Comparison of ENCODE assay signal across 21 cellular contexts in the genomic region with DNA sequence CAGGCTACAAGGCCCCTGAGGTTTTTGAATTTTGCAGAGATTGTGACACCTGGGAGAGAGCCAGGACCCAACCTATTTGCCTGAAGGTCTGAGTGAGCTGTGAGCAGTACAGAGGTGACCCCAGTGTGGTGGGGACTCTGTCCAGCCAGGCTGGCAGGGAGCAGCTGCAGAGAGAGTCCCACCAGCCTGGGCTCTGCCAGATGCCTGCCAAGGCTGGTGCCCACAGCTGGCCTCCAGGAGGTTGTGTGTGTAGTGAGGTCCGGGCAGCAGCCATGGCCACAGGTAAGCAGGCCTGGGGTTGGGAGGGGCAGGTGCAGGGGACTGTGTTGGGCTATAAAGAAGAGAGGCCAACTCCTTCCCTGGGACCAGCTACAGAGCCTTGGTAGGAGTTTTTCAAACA.
A peak's percentile ranks its signal among the peaks of the same experiment; 100 is the strongest.
DNase-seq lines count a peak whose midpoint lies in the region; ATAC-seq, FAIRE-seq and TF ChIP-seq lines count a peak whose summit lies in the region.
"Had no signal": no experiment of that assay in that cellular context is flagged by ENCODE, and none has a peak within 500 bp of the region (broad histone marks: within the 10 kb centered on the region; RNA-seq: fewer than 3 reads in every experiment).

No MANE protein-coding gene starts in this region.

- H3K9me2 ChIP-seq in PC-3 (replicated peaks; ENCODE audit: low read length) = no peaks in the 10 kb centered on the region

- BruUV-seq in PC-3 (replicated peaks; lab: Mats Ljungman, UMichigan) (no TSS peak), A673 (replicated peaks; lab: Mats Ljungman, UMichigan) (no TSS peak)

- H3K9me3 ChIP-seq in PC-3 (ENCODE audit: low read length) (no peaks in the 10 kb centered on the region), kidney (ENCODE audit: control insufficient read depth in 1 of 2, low read length in 2 of 2) (no peaks in the 10 kb centered on the region), thyroid gland (no peaks in the 10 kb centered on the region), small intestine (ENCODE audit: control insufficient read depth, low read depth) (no peaks in the 10 kb centered on the region), A673 (ENCODE audit: low read depth, low read length, poor library complexity, severe bottlenecking) (no peaks in the 10 kb centered on the region)
- H3K9me3 ChIP-seq: neutrophil had no signal

- TF ChIP-seq CTCF in PC-3 (conservative IDR thresholded peaks at IDR 0.05; ENCODE audit: low read depth, low read length) = no peak
- TF ChIP-seq CTCF in kidney (IDR thresholded peaks at IDR 0.05; ENCODE audit: borderline replicate concordance, extremely low read depth, insufficient read depth) = no peak
- TF ChIP-seq CTCF in thyroid gland (IDR thresholded peaks at IDR 0.05) = no peak
- TF ChIP-seq CTCF in A673 (conservative IDR thresholded peaks at IDR 0.05; ENCODE audit: low read depth, low read length) = no peak
- no peak for TF ChIP-seq CTCF in coronary artery (IDR thresholded peaks at IDR 0.05)

- intact Hi-C loops in PC-3 (cut with micrococcal nuclease) (loop anchor here (10.0 kb wide), 1 partner anchor 81 kb away; no protein-coding TSS in a partner anchor), kidney (cut with DNase I) (no loop called here), thyroid gland (cut with DNase I) (loop anchor here (10.0 kb wide), 1 partner anchor 81 kb away; no protein-coding TSS in a partner anchor), A673 (cut with micrococcal nuclease; ENCODE audit: unreplicated experiment) (loop anchor here (5.0 to 10.0 kb wide), 2 partner anchors 341 to 408 kb away; no protein-coding TSS in a partner anchor)

- no peaks in the 10 kb centered on the region for H3K9me3 Mint-ChIP-seq in activated naive CD8-positive, alpha-beta T cell treated with anti-CD3 and anti-CD28 coated beads, Interleukin-2, amount 10 ng/mL, durations not matched to agents 7 days and 5 days
- no peaks in the 10 kb centered on the region for H3K9me3 Mint-ChIP-seq in activated naive CD8-positive, alpha-beta T cell treated with anti-CD3 and anti-CD28 coated beads, Interleukin-2, amount 50 U/mL, for 24 hours
- H3K9me3 Mint-ChIP-seq: CD4-positive, CD25-positive, alpha-beta regulatory T cell; T-cell had no signal

- CTCF ChIA-PET in PC-3 (lab: Charles Lee) = no interaction called here
- CTCF ChIA-PET in A673 (lab: Charles Lee) = no interaction called here

- no peak overlapping the region for H3K27ac ChIP-seq in PC-3 (ENCODE audit: low read length)
- no peak overlapping the region for H3K27ac ChIP-seq in kidney (ENCODE audit: low read depth in 2 of 2, low read length in 2 of 2)
- peak overlapping the region; percentile 8 to 56 (median 41) for H3K27ac ChIP-seq in thyroid gland
- peak overlapping the region in 1 of 2 donors; percentile 29 for H3K27ac ChIP-seq in small intestine (ENCODE audit: low read depth in 1 of 2, low read length in 1 of 2)
- H3K27ac ChIP-seq in A673 (ENCODE audit: low read depth, low read length, poor library complexity, severe bottlenecking) = no peak overlapping the region
- no peak overlapping the region for H3K27ac ChIP-seq in coronary artery
- H3K27ac ChIP-seq: neutrophil had no signal

- 47 to 63% methylated on average over 1 of the region's 1 CpG for WGBS in thyroid gland, 2 donors
- 9 to 52% (median 27%) methylated on average over 1 of the region's 1 CpG for WGBS in small intestine, 3 donors

- DNase-seq in activated naive CD8-positive, alpha-beta T cell treated with anti-CD3 and anti-CD28 coated beads, Interleukin-2, amount 10 ng/mL, durations not matched to agents 7 days and 5 days = no peak
- no peak for DNase-seq in activated naive CD8-positive, alpha-beta T cell treated with anti-CD3 and anti-CD28 coated beads, Interleukin-2, amount 50 U/mL, for 24 hours
- DNase-seq in PC-3 (peak; percentile 8), kidney (peak; percentile 33), thyroid gland (no peak), small intestine (no peak), A673 (ENCODE audit: low spot score) (no peak), coronary artery (ENCODE audit: low spot score) (no peak)
- DNase-seq: activated T-cell treated with anti-CD3 and anti-CD28 coated beads for 4 hours; CD4-positive, CD25-positive, alpha-beta regulatory T cell; DMS153; GF-D8; NCI-H1436 treated with DMSO at 0.1 percent for 48 hours; NCI-H524 treated with DMSO at 0.1 percent for 48 hours; SIG-M5; stimulated activated CD4-positive, alpha-beta T cell treated with anti-CD3 and anti-CD28 coated beads, Interleukin-15, amount 100 ng/mL, for 24 hours; T-cell had no signal

- H3F3A ChIP-seq in PC-3 (ENCODE audit: low read length, unreplicated experiment) = no peaks in the 10 kb centered on the region

- H2AFZ ChIP-seq in PC-3 (ENCODE audit: low read length) = no peak overlapping the region

- H3K9ac ChIP-seq in PC-3 (ENCODE audit: low read length) = no peak overlapping the region
- no peak overlapping the region for H3K9ac ChIP-seq in kidney (ENCODE audit: low read length in 2 of 2)

- FAIRE-seq in kidney (lab: Jason Lieb, UNC) = no peak
- FAIRE-seq in small intestine (lab: Jason Lieb, UNC) = no peak
- FAIRE-seq: endometrium, H1, K562 had no signal

- peaks cover 6% of the 10 kb centered on the region; the same call in 1 of the 2 replicates for H3K36me3 ChIP-seq in PC-3 (ENCODE audit: low read depth, low read length)
- H3K36me3 ChIP-seq in kidney (ENCODE audit: control insufficient read depth in 1 of 2, insufficient read depth in 2 of 2, low read length in 2 of 2) = peaks cover 6% of the 10 kb centered on the region in 2 donors
- H3K36me3 ChIP-seq in thyroid gland = peaks cover 6 to 7% of the 10 kb centered on the region in 2 donors
- H3K36me3 ChIP-seq in small intestine (ENCODE audit: control insufficient read depth in 2 of 2, insufficient read depth in 2 of 2, low read length in 2 of 2) = peaks cover 3 to 5% of the 10 kb centered on the region in 2 donors
- peaks cover 10% of the 10 kb centered on the region for H3K36me3 ChIP-seq in A673 (ENCODE audit: insufficient read depth, low read length, poor library complexity, severe bottlenecking)

- H3K4me3 ChIP-seq in PC-3 (ENCODE audit: low read length) (no peak overlapping the region), kidney (ENCODE audit: low read length in 2 of 2) (no peak overlapping the region), thyroid gland (replicated peaks in 1 of 3) (no peak overlapping the region), small intestine (ENCODE audit: low read depth in 1 of 2, low read length in 2 of 2) (no peak overlapping the region), A673 (ENCODE audit: low read depth, low read length, poor library complexity, severe bottlenecking) (no peak overlapping the region), coronary artery (no peak overlapping the region)
- H3K4me3 ChIP-seq: K562 had no signal

- no peaks in the 10 kb centered on the region for H3K27me3 Mint-ChIP-seq in activated naive CD8-positive, alpha-beta T cell treated with anti-CD3 and anti-CD28 coated beads, Interleukin-2, amount 10 ng/mL, durations not matched to agents 7 days and 5 days
- no peaks in the 10 kb centered on the region for H3K27me3 Mint-ChIP-seq in activated naive CD8-positive, alpha-beta T cell treated with anti-CD3 and anti-CD28 coated beads, Interleukin-2, amount 50 U/mL, for 24 hours
- H3K27me3 Mint-ChIP-seq: CD4-positive, CD25-positive, alpha-beta regulatory T cell; T-cell had no signal

- no peaks in the 10 kb centered on the region for H3K27me3 ChIP-seq in PC-3 (ENCODE audit: low read length)
- no peaks in the 10 kb centered on the region for H3K27me3 ChIP-seq in thyroid gland
- no peaks in the 10 kb centered on the region for H3K27me3 ChIP-seq in small intestine (ENCODE audit: control insufficient read depth in 2 of 2, insufficient read depth in 2 of 2, low read length in 2 of 2)
- H3K27me3 ChIP-seq in A673 (replicated peaks; ENCODE audit: insufficient read depth, low read depth, low read length, poor library complexity) = no peaks in the 10 kb centered on the region
- H3K27me3 ChIP-seq: neutrophil had no signal

- H3K4me2 ChIP-seq in PC-3 (ENCODE audit: low read length) = no peak overlapping the region

- H3K27ac Mint-ChIP-seq in activated naive CD8-positive, alpha-beta T cell treated with anti-CD3 and anti-CD28 coated beads, Interleukin-2, amount 10 ng/mL, durations not matched to agents 7 days and 5 days = peak overlapping the region; percentile 72
- H3K27ac Mint-ChIP-seq in activated naive CD8-positive, alpha-beta T cell treated with anti-CD3 and anti-CD28 coated beads, Interleukin-2, amount 50 U/mL, for 24 hours = no peak overlapping the region
- H3K27ac Mint-ChIP-seq: T-cell had no signal

- POLR2A ChIA-PET in activated naive CD8-positive, alpha-beta T cell treated with anti-CD3 and anti-CD28 coated beads, Interleukin-2, amount 10 ng/mL, durations not matched to agents 7 days and 5 days (lab: Charles Lee) = no interaction called here
- POLR2A ChIA-PET in PC-3 (lab: Charles Lee; ENCODE audit: unreplicated experiment) = no interaction called here
- POLR2A ChIA-PET in A673 (lab: Charles Lee; ENCODE audit: low non-redundant PET) = no interaction called here

- H3K4me1 Mint-ChIP-seq in activated naive CD8-positive, alpha-beta T cell treated with anti-CD3 and anti-CD28 coated beads, Interleukin-2, amount 10 ng/mL, durations not matched to agents 7 days and 5 days = peaks cover 3% of the 10 kb centered on the region
- no peaks in the 10 kb centered on the region for H3K4me1 Mint-ChIP-seq in activated naive CD8-positive, alpha-beta T cell treated with anti-CD3 and anti-CD28 coated beads, Interleukin-2, amount 50 U/mL, for 24 hours

- peaks cover 9% of the 10 kb centered on the region; the same call in 1 of the 2 replicates for H3K4me1 ChIP-seq in PC-3 (ENCODE audit: insufficient read depth, low read length)
- peaks cover 2 to 18% of the 10 kb centered on the region in 2 donors for H3K4me1 ChIP-seq in kidney (ENCODE audit: control insufficient read depth in 1 of 2, insufficient read depth in 1 of 2, low read depth in 1 of 2, low read length in 2 of 2)
- peaks cover 11 to 39% of the 10 kb centered on the region in 2 donors for H3K4me1 ChIP-seq in thyroid gland
- H3K4me1 ChIP-seq in small intestine (ENCODE audit: control insufficient read depth in 2 of 2, insufficient read depth in 1 of 2, low read depth in 1 of 2, low read length in 1 of 2) = peaks cover 0 to 9% of the 10 kb centered on the region in 2 donors
- H3K4me1 ChIP-seq in A673 (ENCODE audit: insufficient read depth, low read length, poor library complexity, severe bottlenecking) = no peaks in the 10 kb centered on the region

- H3K4me3 Mint-ChIP-seq in activated naive CD8-positive, alpha-beta T cell treated with anti-CD3 and anti-CD28 coated beads, Interleukin-2, amount 10 ng/mL, durations not matched to agents 7 days and 5 days = no peak overlapping the region
- H3K4me3 Mint-ChIP-seq in activated naive CD8-positive, alpha-beta T cell treated with anti-CD3 and anti-CD28 coated beads, Interleukin-2, amount 50 U/mL, for 24 hours = no peak overlapping the region
- H3K4me3 Mint-ChIP-seq: CD4-positive, CD25-positive, alpha-beta regulatory T cell; T-cell had no signal

- ATAC-seq in activated naive CD8-positive, alpha-beta T cell treated with anti-CD3 and anti-CD28 coated beads, Interleukin-2, amount 10 ng/mL, durations not matched to agents 7 days and 5 days (ENCODE audit: low read depth) = no peak
- no peak for ATAC-seq in activated naive CD8-positive, alpha-beta T cell treated with anti-CD3 and anti-CD28 coated beads, Interleukin-2, amount 50 U/mL, for 24 hours
- ATAC-seq in PC-3 = peak; percentile 21; the same call in 1 of the 2 replicates
- ATAC-seq: K562, T-cell had no signal

- no peak for TF ChIP-seq POLR2A in thyroid gland (IDR thresholded peaks at IDR 0.05)

- no peaks in the 10 kb centered on the region for H3K36me3 Mint-ChIP-seq in activated naive CD8-positive, alpha-beta T cell treated with anti-CD3 and anti-CD28 coated beads, Interleukin-2, amount 10 ng/mL, durations not matched to agents 7 days and 5 days
- H3K36me3 Mint-ChIP-seq in activated naive CD8-positive, alpha-beta T cell treated with anti-CD3 and anti-CD28 coated beads, Interleukin-2, amount 50 U/mL, for 24 hours (ENCODE audit: low read depth) = peaks cover 3% of the 10 kb centered on the region

- H3K79me2 ChIP-seq in PC-3 (ENCODE audit: low read length) = peaks cover 32% of the 10 kb centered on the region

- H4K20me1 ChIP-seq in PC-3 (ENCODE audit: low read length) = no peaks in the 10 kb centered on the region

Comparison
In these comparisons a context has a peak if more than half of its experiments do, and no peak if none do; other contexts are left out.
1. DNase-seq: peak in PC-3 (single experiment) and kidney (single experiment); none in activated naive CD8-positive, alpha-beta T cell treated with anti-CD3 and anti-CD28 coated beads, Interleukin-2, amount 10 ng/mL, durations not matched to agents 7 days and 5 days (single experiment), activated naive CD8-positive, alpha-beta T cell treated with anti-CD3 and anti-CD28 coated beads, Interleukin-2, amount 50 U/mL, for 24 hours (single experiment), thyroid gland (0 of 2), small intestine (single experiment), A673 (single experiment) and coronary artery (single experiment).
2. H3K27ac ChIP-seq: peak in thyroid gland (3 of 3); none in PC-3 (single experiment), kidney (0 of 2), A673 (single experiment) and coronary artery (0 of 2).